11 cellular contexts compared by ENCODE assay signal in genomic region chr1:7389201-7389785, GRCh38.
DNase-seq lines count a peak whose midpoint lies in the region; ATAC-seq and TF ChIP-seq lines count a peak whose summit lies in the region.
"Had no signal": no experiment of that assay in that cellular context is flagged by ENCODE, and none has a peak within 500 bp of the region (broad histone marks: within the 10 kb centered on the region; RNA-seq: fewer than 3 reads in every experiment).

No MANE protein-coding gene starts in this region.

- TF ChIP-seq POLR2A in gastrocnemius medialis (IDR thresholded peaks at IDR 0.05) = no peak

- H3K4me2 ChIP-seq in PC-9 = no peak overlapping the region

- no peaks in the 10 kb centered on the region for H4K20me1 ChIP-seq in PC-9 (ENCODE audit: insufficient read depth)

- H3K9me3 ChIP-seq in WERI-Rb-1 (ENCODE audit: severe bottlenecking) (no peaks in the 10 kb centered on the region), left ventricle myocardium inferior (replicated peaks) (no peaks in the 10 kb centered on the region), gastrocnemius medialis (no peaks in the 10 kb centered on the region), PC-9 (ENCODE audit: insufficient read depth, low read depth) (no peaks in the 10 kb centered on the region)
- H3K9me3 ChIP-seq: prostate gland had no signal

- H3K36me3 ChIP-seq in WERI-Rb-1 = no peaks in the 10 kb centered on the region
- H3K36me3 ChIP-seq in left ventricle myocardium inferior = no peaks in the 10 kb centered on the region
- no peaks in the 10 kb centered on the region for H3K36me3 ChIP-seq in gastrocnemius medialis
- no peaks in the 10 kb centered on the region for H3K36me3 ChIP-seq in PC-9 (ENCODE audit: low read depth)
- H3K36me3 ChIP-seq: prostate gland had no signal

- H2AFZ ChIP-seq in PC-9 = no peak overlapping the region

- ATAC-seq in gastrocnemius medialis (no peak), GM18870 (IDR thresholded peaks at IDR 0.05; ENCODE audit: unreplicated experiment) (no peak)

- intact Hi-C loops in left ventricle myocardium inferior (cut with micrococcal nuclease) (no loop called here), gastrocnemius medialis (cut with DNase I; ENCODE audit: low total_unique reads) (no loop called here), PC-9 (cut with micrococcal nuclease; ENCODE audit: unreplicated experiment) (no loop called here)

- in situ Hi-C loops in gastrocnemius medialis (cut with MboI; ENCODE audit: low sequenced_read_pairs in 4 of 4) = no loop called here

- BruUV-seq in PC-9 (replicated peaks; lab: Mats Ljungman, UMichigan) = no TSS peak

- POLR2A ChIA-PET in PC-9 (lab: Charles Lee; ENCODE audit: unreplicated experiment) = no interaction called here

- H3K27me3 ChIP-seq in WERI-Rb-1 (ENCODE audit: insufficient read depth, low read depth, severe bottlenecking) (no peaks in the 10 kb centered on the region), left ventricle myocardium inferior (ENCODE audit: low read depth) (no peaks in the 10 kb centered on the region), gastrocnemius medialis (no peaks in the 10 kb centered on the region), PC-9 (ENCODE audit: insufficient read depth, low read depth) (peaks cover 61% of the 10 kb centered on the region)

- no peaks in the 10 kb centered on the region for H3K9me2 ChIP-seq in PC-9 (ENCODE audit: insufficient read depth)

- no peak for TF ChIP-seq CTCF in WERI-Rb-1 (IDR thresholded peaks at IDR 0.05; ENCODE audit: low read depth, low read length)
- TF ChIP-seq CTCF in left ventricle myocardium inferior (IDR thresholded peaks at IDR 0.05; ENCODE audit: borderline replicate concordance) = no peak
- TF ChIP-seq CTCF in gastrocnemius medialis (IDR thresholded peaks at IDR 0.05 in 4 of 5, conservative IDR thresholded peaks at IDR 0.05 in 1 of 5) = no peak
- TF ChIP-seq CTCF in PC-9 (conservative IDR thresholded peaks at IDR 0.05) = no peak

- DNase-seq in Daoy (ENCODE audit: low read depth) (peak; percentile 75), WERI-Rb-1 (peak; percentile 36), left ventricle myocardium inferior (peak; percentile 14), gastrocnemius medialis (no peak), UCSD-AML1 (lab: John Stamatoyannopoulos, UW; ENCODE audit: unreplicated experiment) (no peak), PC-9 (no peak)
- no peak for DNase-seq in stimulated activated CD4-positive, alpha-beta T cell treated with anti-CD3 and anti-CD28 coated beads, Interleukin-12 subunit alpha, Interleukin-12 subunit beta, amount 100 ng/mL, for 4 hours
- DNase-seq: cortex of kidney, NCI-H2171 treated with DMSO at 0.1 percent for 48 hours had no signal

- H3K4me3 ChIP-seq in WERI-Rb-1 (ENCODE audit: low read depth, low read length) (no peak overlapping the region), left ventricle myocardium inferior (peak overlapping the region; percentile 30), gastrocnemius medialis (no peak overlapping the region), PC-9 (no peak overlapping the region)
- H3K4me3 ChIP-seq: prostate gland had no signal

- H3K79me2 ChIP-seq in PC-9 (ENCODE audit: low read depth) = no peaks in the 10 kb centered on the region

- CTCF ChIA-PET in PC-9 (lab: Charles Lee) = no interaction called here

- H3K4me1 ChIP-seq in left ventricle myocardium inferior (peaks cover 33% of the 10 kb centered on the region), gastrocnemius medialis (peaks cover 3 to 11% of the 10 kb centered on the region in 2 donors), PC-9 (replicated peaks; ENCODE audit: insufficient read depth) (no peaks in the 10 kb centered on the region)
- H3K4me1 ChIP-seq: prostate gland had no signal

- H3K27ac ChIP-seq in WERI-Rb-1 = peak overlapping the region; percentile 36; the same call in 1 of the 2 replicates
- H3K27ac ChIP-seq in left ventricle myocardium inferior (replicated peaks) = peak overlapping the region; percentile 87
- peak overlapping the region in 3 of 4 donors; percentile 24 to 60 (median 39) for H3K27ac ChIP-seq in gastrocnemius medialis
- H3K27ac ChIP-seq in PC-9 = no peak overlapping the region
- H3K27ac ChIP-seq: prostate gland had no signal

- no peaks in the 10 kb centered on the region for H3F3A ChIP-seq in PC-9 (ENCODE audit: insufficient read depth, low read depth)

Comparison
In these comparisons a context has a peak if more than half of its experiments do, and no peak if none do; other contexts are left out.
1. DNase-seq: peak in Daoy (single experiment), WERI-Rb-1 (single experiment) and left ventricle myocardium inferior (single experiment); none in gastrocnemius medialis (0 of 2), stimulated activated CD4-positive, alpha-beta T cell treated with anti-CD3 and anti-CD28 coated beads, Interleukin-12 subunit alpha, Interleukin-12 subunit beta, amount 100 ng/mL, for 4 hours (single experiment), UCSD-AML1 (single experiment) and PC-9 (0 of 2).